ENCODE assay signal across 22 cellular contexts in genomic region chr5:39240750-39241149, GRCh38. TPM values are rescaled to one million over a fixed set of nuclear protein-coding genes. Genes with fewer than 3 reads are reported as not detected.
DNase-seq lines count a peak whose midpoint lies in the region; ATAC-seq, FAIRE-seq and TF ChIP-seq lines count a peak whose summit lies in the region.
"Had no signal": no experiment of that assay in that cellular context is flagged by ENCODE, and none has a peak within 500 bp of the region (broad histone marks: within the 10 kb centered on the region; RNA-seq: fewer than 3 reads in every experiment).

No MANE protein-coding gene starts in this region.

- 45% methylated on average over 1 of the region's 1 CpG for WGBS in K562 (ENCODE audit: insufficient coverage, low coverage, missing lambda C conversion rate)

- peaks cover 54 to 63% of the 10 kb centered on the region in 2 donors for H3K4me1 Mint-ChIP-seq in natural killer cell
- H3K4me1 Mint-ChIP-seq in natural killer cell treated with Interleukin-12 subunit alpha and Interleukin-12 subunit beta and Interleukin-15 and Interleukin-18, amount 100 ng/mL, for 72 hours (ENCODE audit: low read depth in 2 of 2) = peaks cover 32 to 49% of the 10 kb centered on the region in 2 donors
- H3K4me1 Mint-ChIP-seq: B cell, GM23338, H9 had no signal

- peaks cover 27% of the 10 kb centered on the region for H3K36me3 Mint-ChIP-seq in natural killer cell
- peaks cover 30% of the 10 kb centered on the region for H3K36me3 Mint-ChIP-seq in natural killer cell treated with Interleukin-12 subunit alpha and Interleukin-12 subunit beta and Interleukin-15 and Interleukin-18, amount 100 ng/mL, for 72 hours
- H3K36me3 Mint-ChIP-seq: CD4-positive, CD25-positive, alpha-beta regulatory T cell had no signal

- TF ChIP-seq EP300 in K562 (IDR thresholded peaks at IDR 0.05; ENCODE audit: low read length) = no peak

- ATAC-seq in natural killer cell = no peak
- no peak for ATAC-seq in natural killer cell treated with Interleukin-12 subunit alpha and Interleukin-12 subunit beta and Interleukin-15 and Interleukin-18, amount 100 ng/mL, for 72 hours
- no peak for ATAC-seq in K562
- ATAC-seq: CD8-positive, alpha-beta T cell; GM23338; HCT116 had no signal

- H3K27me3 Mint-ChIP-seq in natural killer cell (ENCODE audit: low read depth in 2 of 2) = no peaks in the 10 kb centered on the region
- no peaks in the 10 kb centered on the region for H3K27me3 Mint-ChIP-seq in natural killer cell treated with Interleukin-12 subunit alpha and Interleukin-12 subunit beta and Interleukin-15 and Interleukin-18, amount 100 ng/mL, for 72 hours
- H3K27me3 Mint-ChIP-seq: CD4-positive, CD25-positive, alpha-beta regulatory T cell had no signal

- DNase-seq in natural killer cell = no peak
- DNase-seq in natural killer cell treated with Interleukin-12 subunit alpha and Interleukin-12 subunit beta and Interleukin-15 and Interleukin-18, amount 100 ng/mL, for 72 hours (ENCODE audit: low spot score) = no peak
- DNase-seq in K562 (ENCODE audit: extremely low read depth in 1 of 4, low spot score in 3 of 4) = no peak
- no peak for DNase-seq in urothelium cell line (ENCODE audit: low spot score)
- no peak for DNase-seq in NCI-H1436 (lab: John Stamatoyannopoulos, UW)
- DNase-seq in foreskin fibroblast = no peak
- DNase-seq: Caco-2; CD4-positive, CD25-positive, alpha-beta regulatory T cell; CD8-positive, alpha-beta T cell; DMS153; DMS79 treated with DMSO at 0.1 percent for 48 hours; GF-D8; H9; HFFc6 had no signal

- no peak for TF ChIP-seq POLR2A in K562 (conservative IDR thresholded peaks at IDR 0.05)

- H3K9ac ChIP-seq in K562 (ENCODE audit: insufficient read depth in 1 of 2, low read depth in 2 of 2, low read length in 2 of 2) = no peak overlapping the region
- H3K9ac ChIP-seq: BLaER1 had no signal

- no peak overlapping the region for H2AFZ ChIP-seq in K562 (ENCODE audit: low read depth, low read length)
- H2AFZ ChIP-seq: GM23338 had no signal

- POLR2A ChIA-PET in K562 (lab: Yijun Ruan, JAX) = interaction anchor here (0.7 kb wide), 1 partner anchor 23 kb away, joined by 4 read pairs; no protein-coding TSS in a partner anchor

- FAIRE-seq in K562 (lab: Jason Lieb, UNC) (no peak), urothelium cell line (lab: Jason Lieb, UNC) (peak; percentile 40)
- FAIRE-seq: GM18507 had no signal

- H3K4me3 ChIP-seq in K562 = no peak overlapping the region
- no peak overlapping the region for H3K4me3 ChIP-seq in foreskin fibroblast (ENCODE audit: low read depth in 1 of 2, low read length in 2 of 2)
- H3K4me3 ChIP-seq: BLaER1, GM23338 had no signal

- no peaks in the 10 kb centered on the region; a peak in 1 of 5 replicates for H3K4me1 ChIP-seq in K562 (replicated peaks in 1 of 2; ENCODE audit: control insufficient read depth in 2 of 2, insufficient read depth in 2 of 2, low read length in 2 of 2)
- H3K4me1 ChIP-seq: BLaER1, Caco-2 had no signal

- no peak overlapping the region for H3K27ac ChIP-seq in K562 (ENCODE audit: extremely low read depth, low read depth, low read length)
- H3K27ac ChIP-seq: BLaER1, C4-2B had no signal

- no peaks in the 10 kb centered on the region for H3K79me2 ChIP-seq in K562 (ENCODE audit: control insufficient read depth, insufficient read depth, low read length)

- no peak overlapping the region for H3K4me3 Mint-ChIP-seq in natural killer cell
- H3K4me3 Mint-ChIP-seq in natural killer cell treated with Interleukin-12 subunit alpha and Interleukin-12 subunit beta and Interleukin-15 and Interleukin-18, amount 100 ng/mL, for 72 hours = no peak overlapping the region
- H3K4me3 Mint-ChIP-seq: B cell; CD4-positive, CD25-positive, alpha-beta regulatory T cell; CD8-positive, alpha-beta T cell; GM23338; H9; HFFc6 had no signal

- H4K20me1 ChIP-seq in K562 (replicated peaks; ENCODE audit: control insufficient read depth, insufficient read depth, low read length) = no peaks in the 10 kb centered on the region
- H4K20me1 ChIP-seq: BLaER1 had no signal

- H3K27me3 ChIP-seq in K562 (ENCODE audit: control insufficient read depth in 2 of 2, insufficient read depth in 2 of 2, low read length in 2 of 2) = no peaks in the 10 kb centered on the region; a peak in 1 of 5 replicates
- H3K27me3 ChIP-seq: BLaER1 had no signal

- no peaks in the 10 kb centered on the region for H3K9me1 ChIP-seq in K562 (ENCODE audit: control insufficient read depth, insufficient read depth, low read length)

- peaks cover 5% of the 10 kb centered on the region in 2 donors for H3K9me3 Mint-ChIP-seq in natural killer cell
- peaks cover 6% of the 10 kb centered on the region for H3K9me3 Mint-ChIP-seq in natural killer cell treated with Interleukin-12 subunit alpha and Interleukin-12 subunit beta and Interleukin-15 and Interleukin-18, amount 100 ng/mL, for 72 hours

- BruUV-seq in K562 (replicated peaks; lab: Mats Ljungman, UMichigan) = no TSS peak

- no peak overlapping the region for H3K4me2 ChIP-seq in K562 (ENCODE audit: insufficient read depth, low read length)
- H3K4me2 ChIP-seq: BLaER1, GM23338 had no signal

- in situ Hi-C loops in K562 (cut with MboI) = no loop called here

- TF ChIP-seq CTCF in natural killer cell (IDR thresholded peaks at IDR 0.05) (no peak), K562 (IDR thresholded peaks at IDR 0.05 in 2 of 3, conservative IDR thresholded peaks at IDR 0.05 in 1 of 3; ENCODE audit: insufficient read depth in 2 of 3, low read depth in 1 of 3, low read length in 3 of 3) (no peak), foreskin fibroblast (IDR thresholded peaks at IDR 0.05; ENCODE audit: low read depth, low read length) (no peak)

- peak overlapping the region; percentile 87 to 89 for H3K27ac Mint-ChIP-seq in natural killer cell
- H3K27ac Mint-ChIP-seq in natural killer cell treated with Interleukin-12 subunit alpha and Interleukin-12 subunit beta and Interleukin-15 and Interleukin-18, amount 100 ng/mL, for 72 hours = peak overlapping the region in 1 of 2 donors; percentile 61
- H3K27ac Mint-ChIP-seq: B cell; CD4-positive, CD25-positive, alpha-beta regulatory T cell; CD8-positive, alpha-beta T cell; GM23338; H9; HFFc6 had no signal

- H3K36me3 ChIP-seq in K562 (ENCODE audit: control insufficient read depth, insufficient read depth, low read length) = no peaks in the 10 kb centered on the region
- H3K36me3 ChIP-seq: BLaER1 had no signal

- no peaks in the 10 kb centered on the region for H3K9me3 ChIP-seq in K562 (replicated peaks; ENCODE audit: control insufficient read depth, insufficient read depth, low read depth, low read length)

- CTCF ChIA-PET in K562 (lab: Yijun Ruan, JAX; ENCODE audit: low intra/inter-chr PET ratio) = no interaction called here

- TF ChIP-seq RAD21 in K562 (CRISPR knock-in tag; conservative IDR thresholded peaks at IDR 0.05 in 1 of 2, IDR thresholded peaks at IDR 0.05 in 1 of 2) = no peak

- intact Hi-C loops in natural killer cell (cut with micrococcal nuclease) (no loop called here), K562 (cut with micrococcal nuclease) (no loop called here)

TF ChIP-seq in K562, 482 proteins besides CTCF, POLR2A, EP300 and RAD21 (continues in another document):
- TF ChIP-seq ZNF280B (CRISPR knock-in tag; IDR thresholded peaks at IDR 0.05) = no peak
- no peak for TF ChIP-seq CHCHD3 (CRISPR knock-in tag; IDR thresholded peaks at IDR 0.05)
- no peak for TF ChIP-seq MAZ (CRISPR knock-in tag; conservative IDR thresholded peaks at IDR 0.05 in 1 of 2, IDR thresholded peaks at IDR 0.05 in 1 of 2)
- peak; percentile 94 for TF ChIP-seq ZNF146 (CRISPR knock-in tag; IDR thresholded peaks at IDR 0.05; ENCODE audit: unreplicated experiment)
- TF ChIP-seq BCOR (IDR thresholded peaks at IDR 0.05) = 0 out of 2 replicates have a peak, but pooled peaks have one; percentile 25
- TF ChIP-seq ZFPM2 (CRISPR knock-in tag; IDR thresholded peaks at IDR 0.05) = no peak
- peak; percentile 53 for TF ChIP-seq RBM25 (IDR thresholded peaks at IDR 0.05; ENCODE audit: low read depth, low read length, severe bottlenecking)

RNA-seq across cellular contexts. Expression of gene FYB1, which starts 21.4 kb away (rescaled TPM):
- 100 to 1,000 TPM; 277 to 340 (median 295) TPM for total RNA-seq in natural killer cell
- 10 to 100 TPM; 71.9 to 72.8 TPM for total RNA-seq in natural killer cell treated with Interleukin-12 subunit alpha and Interleukin-12 subunit beta and Interleukin-15 and Interleukin-18, amount 100 ng/mL, for 72 hours
- total RNA-seq in K562 (2011; cell fraction: chromatin; rRNA removed; ENCODE audit: low replicate concordance) = 2.9 and 14.8 TPM in 2 replicates
- total RNA-seq in K562 (2011; cell fraction: nucleolus; rRNA removed) = 0.67 and 2.2 TPM in 2 replicates
- total RNA-seq in K562 (2011; cell fraction: nucleoplasm; rRNA removed) = 5.6 and 6.0 TPM in 2 replicates
- total RNA-seq in K562 (2014; rRNA removed) = 6.7 TPM in 2 replicates
- 15.6 and 16.5 TPM in 2 replicates for total RNA-seq in K562 (2014; rRNA removed; fragmentation: Illumina TruSeq; extraction: Trizol)
- 28.1 and 31.5 TPM in 2 replicates for total RNA-seq in K562 (2015; rRNA removed; fragmentation: Illumina TruSeq; extraction: Trizol)
- total RNA-seq in K562 (2021) = 17.4 and 22.5 TPM in 2 replicates
- 4.7 and 25.4 TPM in 2 replicates for polyA plus RNA-seq in K562 (2011; rRNA removed)
- polyA plus RNA-seq in K562 (2011; cell fraction: cytosol; rRNA removed) = 0.85 and 9.2 TPM in 2 replicates
- polyA plus RNA-seq in K562 (2011; cell fraction: nucleus; rRNA removed) = 5.6 and 40.9 TPM in 2 replicates
- 20.9 and 22.7 TPM in 2 replicates for polyA plus RNA-seq in K562 (2012)
- polyA plus RNA-seq in K562 (2014; fragmentation: Illumina TruSeq; extraction: Trizol) = 13.7 and 18.4 TPM in 2 replicates
- polyA plus RNA-seq in K562 (2014; fragmentation: Nextera tagmentation; extraction: Ambion mirVana) = 1 to 10 TPM; 9.4 to 9.7 TPM
- 7.4 and 8.0 TPM in 2 replicates for polyA plus RNA-seq in K562 (2014; rRNA removed)
- 4.0 and 45.3 TPM in 2 replicates for polyA minus RNA-seq in K562 (2011; rRNA and poly(A)+ RNA removed)
- polyA minus RNA-seq in K562 (2011; cell fraction: cytosol; rRNA and poly(A)+ RNA removed) = 2.4 and 15.2 TPM in 2 replicates
- 5.4 and 62.8 TPM in 2 replicates for polyA minus RNA-seq in K562 (2011; cell fraction: nucleus; rRNA and poly(A)+ RNA removed)
- total RNA-seq: Daoy, G401, GM23338, H9 had no signal
- polyA plus RNA-seq: GM23338 had no signal
